21 cellular contexts compared by ENCODE assay signal in genomic region chr6:44917430-44917829, GRCh38.
DNase-seq lines count a peak whose midpoint lies in the region; ATAC-seq, FAIRE-seq and TF ChIP-seq lines count a peak whose summit lies in the region.
"Had no signal": no experiment of that assay in that cellular context is flagged by ENCODE, and none has a peak within 500 bp of the region (broad histone marks: within the 10 kb centered on the region; RNA-seq: fewer than 3 reads in every experiment).

No MANE protein-coding gene starts in this region.

- H3K4me1 ChIP-seq in foreskin keratinocyte: peaks cover 6% of the 10 kb centered on the region
- H3K4me1 ChIP-seq: A549, BLaER1, HAP-1, Peyer's patch had no signal

- FAIRE-seq in bronchial epithelial cell (lab: Jason Lieb, UNC): no peak
- FAIRE-seq: A549, GM12878, K562 had no signal

- no peaks in the 10 kb centered on the region for H3K27me3 ChIP-seq in bronchial epithelial cell (ENCODE audit: control insufficient read depth, insufficient read depth, low read length)
- no peaks in the 10 kb centered on the region for H3K27me3 ChIP-seq in foreskin keratinocyte
- H3K27me3 ChIP-seq: BLaER1, Peyer's patch had no signal

- peak; percentile 79 for ATAC-seq in foreskin keratinocyte
- ATAC-seq: A549, GM12878, K562 had no signal

- no peak for DNase-seq in HEK293T (ENCODE audit: extremely low spot score)
- DNase-seq in NCI-H526 (lab: John Stamatoyannopoulos, UW): peak; percentile 37 to 69
- DNase-seq in bronchial epithelial cell (ENCODE audit: low read depth): peak; percentile 65
- DNase-seq in foreskin keratinocyte: peak; percentile 67 to 84
- DNase-seq in NCI-H2171 (lab: John Stamatoyannopoulos, UW): no peak
- no peak for DNase-seq in NCI-H2029 (lab: John Stamatoyannopoulos, UW)
- DNase-seq in activated naive CD4-positive, alpha-beta T cell treated with Interleukin-2 at 50 U/mL for 16 hours: no peak
- DNase-seq: CD4-positive, alpha-beta memory T cell; DMS153; GM23248; NCI-H1436; NCI-H2081; NCI-H524 treated with DMSO at 0.1 percent for 48 hours; Peyer's patch; Right ventricle myocardium superior; SW 1271 had no signal

- no peaks in the 10 kb centered on the region for H3K36me3 ChIP-seq in bronchial epithelial cell (ENCODE audit: control insufficient read depth, insufficient read depth, low read length)
- H3K36me3 ChIP-seq: BLaER1, HAP-1, Peyer's patch had no signal

- H3K27ac ChIP-seq in foreskin keratinocyte: no peak overlapping the region
- H3K27ac ChIP-seq: A549, BLaER1, GM23248, Peyer's patch had no signal

- H3K4me3 ChIP-seq in bronchial epithelial cell (ENCODE audit: low read depth, low read length): no peak overlapping the region
- H3K4me3 ChIP-seq: A549, BLaER1, GM12878, GM23248, HAP-1, K562, Peyer's patch had no signal

- CTCF ChIA-PET in HEK293T (lab: Yijun Ruan, JAX): no interaction called here

- POLR2A ChIA-PET in HEK293T (lab: Yijun Ruan, JAX): no interaction called here

- TF ChIP-seq CTCF in bronchial epithelial cell (IDR thresholded peaks at IDR 0.05; ENCODE audit: insufficient read depth, low read length, severe bottlenecking): no peak
- TF ChIP-seq CTCF in foreskin keratinocyte (conservative IDR thresholded peaks at IDR 0.05): no peak

TF ChIP-seq in HEK293T, 16 proteins besides CTCF, POLR2A, EP300 and RAD21:
- TF ChIP-seq FOXA1 (IDR thresholded peaks at IDR 0.05) (no peak), PKNOX1 (IDR thresholded peaks at IDR 0.05) (peak; percentile 8; the same call in 1 of the 2 replicates)

Comparison
In these comparisons a context has a peak if more than half of its experiments do, and no peak if none do; other contexts are left out.
1. DNase-seq: peak in NCI-H526 (2 of 2), bronchial epithelial cell (single experiment) and foreskin keratinocyte (2 of 2); none in HEK293T (single experiment), NCI-H2171 (single experiment), NCI-H2029 (single experiment) and activated naive CD4-positive, alpha-beta T cell treated with Interleukin-2 at 50 U/mL for 16 hours (single experiment).